In the genomic region with DNA sequence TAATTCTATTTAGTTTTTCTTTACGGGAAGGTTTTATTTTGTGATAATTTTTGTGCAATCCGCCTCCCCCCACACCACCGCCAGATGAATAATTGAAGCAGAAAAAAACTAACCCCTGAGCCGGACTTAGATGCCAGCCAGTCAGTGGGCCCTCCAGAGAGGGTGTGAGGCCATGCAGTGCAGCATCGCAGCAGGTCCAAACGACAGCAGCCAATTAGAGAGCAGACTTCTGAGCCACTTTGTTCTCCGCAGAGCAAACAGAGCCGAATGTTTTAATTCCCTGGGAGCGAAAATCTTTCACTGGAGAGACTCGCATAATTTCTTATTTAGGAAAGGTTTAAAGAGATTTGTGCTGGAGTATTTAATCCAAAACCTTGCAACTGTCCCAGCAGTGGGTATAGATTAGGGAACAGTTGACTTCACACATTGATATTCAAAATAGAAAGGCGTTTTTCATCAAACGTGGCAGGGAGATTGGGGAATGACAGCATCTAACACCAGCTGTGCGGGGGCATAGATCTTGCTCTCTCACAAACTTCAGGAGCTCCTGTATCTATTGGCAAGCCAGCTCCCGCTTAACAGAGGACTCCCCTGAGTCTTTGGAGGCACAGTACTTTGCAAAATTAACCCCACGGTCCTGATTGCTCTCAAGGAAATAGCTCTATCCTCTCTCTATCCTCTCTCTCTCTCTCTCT, we compare ENCODE assay signal across 16 cellular contexts.
DNase-seq lines count a peak whose midpoint lies in the region; ATAC-seq, FAIRE-seq and TF ChIP-seq lines count a peak whose summit lies in the region.
"Had no signal": no experiment of that assay in that cellular context is flagged by ENCODE, and none has a peak within 500 bp of the region (broad histone marks: within the 10 kb centered on the region; RNA-seq: fewer than 3 reads in every experiment).

No MANE protein-coding gene starts in this region.

- H3K9ac ChIP-seq in K562 (ENCODE audit: insufficient read depth in 1 of 2, low read depth in 2 of 2, low read length in 2 of 2) = no peak overlapping the region

- no peaks in the 10 kb centered on the region for H3K9me1 ChIP-seq in K562 (ENCODE audit: control insufficient read depth, insufficient read depth, low read length)

- intact Hi-C loops in K562 (cut with micrococcal nuclease) = no loop called here
- intact Hi-C loops in spleen (cut with DNase I; ENCODE audit: low total_unique reads) = no loop called here
- intact Hi-C loops in sciatic nerve (cut with DNase I) = no loop called here

- no peak overlapping the region for H3K4me3 ChIP-seq in HEK293 (ENCODE audit: low read depth, low read length)
- H3K4me3 ChIP-seq in K562 = no peak overlapping the region
- H3K4me3 ChIP-seq in neuron (ENCODE audit: low read length) = peak overlapping the region; percentile 14
- H3K4me3 ChIP-seq in spleen = no peak overlapping the region
- H3K4me3 ChIP-seq: right atrium auricular region, suprapubic skin had no signal

- H4K20me1 ChIP-seq in K562 (replicated peaks; ENCODE audit: control insufficient read depth, insufficient read depth, low read length) = no peaks in the 10 kb centered on the region

- FAIRE-seq in K562 (lab: Jason Lieb, UNC) = no peak

- TF ChIP-seq CTCF in HEK293 (tag by site-specific recombination; IDR thresholded peaks at IDR 0.05) (no peak), K562 (IDR thresholded peaks at IDR 0.05 in 2 of 3, conservative IDR thresholded peaks at IDR 0.05 in 1 of 3; ENCODE audit: insufficient read depth in 2 of 3, low read depth in 1 of 3, low read length in 3 of 3) (no peak), spleen (IDR thresholded peaks at IDR 0.05 in 8 of 11, conservative IDR thresholded peaks at IDR 0.05 in 3 of 11) (no peak)

- in situ Hi-C loops in K562 (cut with MboI) = no loop called here

- TF ChIP-seq POLR2A in K562 (conservative IDR thresholded peaks at IDR 0.05) (no peak), spleen (IDR thresholded peaks at IDR 0.05) (no peak)

- WGBS in K562 (ENCODE audit: insufficient coverage, low coverage, missing lambda C conversion rate) = 21% methylated on average over 15 of the region's 15 CpGs
- 71 to 81% (median 79%) methylated on average over 15 of the region's 15 CpGs for WGBS in spleen, 5 donors

- POLR2A ChIA-PET in HEK293 (lab: Yijun Ruan, JAX) (interaction anchor here (0.6 to 0.7 kb wide), 2 partner anchors 80 to 110 kb away, joined by 4 to 6 read pairs; no protein-coding TSS in a partner anchor), K562 (lab: Yijun Ruan, JAX) (no interaction called here)

- H3K4me1 ChIP-seq in HEK293 (ENCODE audit: control insufficient read depth, insufficient read depth, low read length) = peaks cover 13% of the 10 kb centered on the region
- H3K4me1 ChIP-seq in K562 (replicated peaks in 1 of 2; ENCODE audit: control insufficient read depth in 2 of 2, insufficient read depth in 2 of 2, low read length in 2 of 2) = no peaks in the 10 kb centered on the region; a peak in 2 of 5 replicates
- peaks cover 13% of the 10 kb centered on the region for H3K4me1 ChIP-seq in neuron (ENCODE audit: insufficient read depth, low read length)
- H3K4me1 ChIP-seq in spleen = peaks cover 0 to 18% (median 0%) of the 10 kb centered on the region in 6 donors

- no peak overlapping the region for H3K4me2 ChIP-seq in K562 (ENCODE audit: insufficient read depth, low read length)

- H3K27ac ChIP-seq in HEK293 (ENCODE audit: extremely low read depth, low read depth, low read length) (peak overlapping the region; percentile 82), K562 (ENCODE audit: extremely low read depth, low read depth, low read length) (no peak overlapping the region), spleen (no peak overlapping the region)
- H3K27ac ChIP-seq: right atrium auricular region, suprapubic skin had no signal

- H3K36me3 ChIP-seq in HEK293 (ENCODE audit: control insufficient read depth in 2 of 2, insufficient read depth in 1 of 2, low read length in 2 of 2) (no peaks in the 10 kb centered on the region), K562 (ENCODE audit: control insufficient read depth, insufficient read depth, low read length) (no peaks in the 10 kb centered on the region), neuron (ENCODE audit: insufficient read depth, low read length) (no peaks in the 10 kb centered on the region), spleen (no peaks in the 10 kb centered on the region)
- H3K36me3 ChIP-seq: right atrium auricular region, suprapubic skin had no signal

- no peak for ATAC-seq in K562
- no peak for ATAC-seq in HG03442 (IDR thresholded peaks at IDR 0.05; ENCODE audit: unreplicated experiment)
- ATAC-seq in sciatic nerve = no peak
- ATAC-seq: activated naive CD4-positive, alpha-beta T cell treated with anti-CD3 and anti-CD28 coated beads, Interleukin-2, amount 50 U/mL, for 72 hours had no signal

- DNase-seq in NCI-H2171 (lab: John Stamatoyannopoulos, UW) (peak; percentile 34), K562 (ENCODE audit: extremely low read depth in 1 of 4, low spot score in 3 of 4) (no peak), spleen (no peak), sciatic nerve (ENCODE audit: low spot score) (no peak)
- DNase-seq in activated CD8-positive, alpha-beta memory T cell treated with anti-CD3 and anti-CD28 coated beads for 24 hours = no peak
- DNase-seq: Calu3; effector CD8-positive, alpha-beta T cell; KBM-7; NK-92 treated with Interleukin-12 subunit alpha and Interleukin-12 subunit beta, amount 100 ng/mL, for 24 hours; stimulated activated CD4-positive, alpha-beta T cell treated with anti-CD3 and anti-CD28 coated beads, Interleukin-2, amount 100 ng/mL, for 24 hours had no signal

- CTCF ChIA-PET in HEK293 (lab: Yijun Ruan, JAX) (interaction anchor here (0.6 kb wide), 2 partner anchors 106 to 123 kb away, joined by 3 to 5 read pairs; no protein-coding TSS in a partner anchor), K562 (lab: Yijun Ruan, JAX; ENCODE audit: low intra/inter-chr PET ratio) (no interaction called here)

- H2AFZ ChIP-seq in K562 (ENCODE audit: low read depth, low read length) (0 out of 2 replicates have a peak overlapping the region, but pooled peaks have one; percentile 4), neuron (ENCODE audit: low read depth, low read length) (peak overlapping the region; percentile 22)

- H3K9me3 ChIP-seq in HEK293 (ENCODE audit: control insufficient read depth, insufficient read depth, low read depth, low read length) (peaks cover 2% of the 10 kb centered on the region; the same call in 1 of the 2 replicates), K562 (replicated peaks; ENCODE audit: control insufficient read depth, insufficient read depth, low read depth, low read length) (no peaks in the 10 kb centered on the region), neuron (ENCODE audit: low read length) (no peaks in the 10 kb centered on the region), spleen (no peaks in the 10 kb centered on the region)
- H3K9me3 ChIP-seq: right atrium auricular region, suprapubic skin had no signal

- no TSS peak for BruUV-seq in K562 (replicated peaks; lab: Mats Ljungman, UMichigan)

- no peaks in the 10 kb centered on the region for H3K79me2 ChIP-seq in K562 (ENCODE audit: control insufficient read depth, insufficient read depth, low read length)

- TF ChIP-seq RAD21 in K562 (CRISPR knock-in tag; conservative IDR thresholded peaks at IDR 0.05 in 1 of 2, IDR thresholded peaks at IDR 0.05 in 1 of 2) = no peak

- no peak for TF ChIP-seq EP300 in K562 (IDR thresholded peaks at IDR 0.05; ENCODE audit: low read length)

- no peaks in the 10 kb centered on the region for H3K27me3 ChIP-seq in K562 (ENCODE audit: control insufficient read depth in 2 of 2, insufficient read depth in 2 of 2, low read length in 2 of 2)
- H3K27me3 ChIP-seq in neuron (ENCODE audit: insufficient read depth, low read length) = no peaks in the 10 kb centered on the region
- no peaks in the 10 kb centered on the region for H3K27me3 ChIP-seq in spleen (replicated peaks in 1 of 7)
- H3K27me3 ChIP-seq: right atrium auricular region, suprapubic skin had no signal

TF ChIP-seq in HEK293, 187 proteins besides CTCF, POLR2A, EP300 and RAD21 (continues in another document):
- no peak for TF ChIP-seq ZXDB (tag by site-specific recombination; IDR thresholded peaks at IDR 0.05)
- peak; percentile 41; the same call in 1 of the 2 replicates for TF ChIP-seq KLF16 (tag by site-specific recombination; IDR thresholded peaks at IDR 0.05)
- TF ChIP-seq ZNF324 (tag by site-specific recombination; IDR thresholded peaks at IDR 0.05) = peak; percentile 57; the same call in 1 of the 2 replicates

TF ChIP-seq in K562, 482 proteins besides CTCF, POLR2A, EP300 and RAD21 (continues in another document):
- TF ChIP-seq, protein P1, sequence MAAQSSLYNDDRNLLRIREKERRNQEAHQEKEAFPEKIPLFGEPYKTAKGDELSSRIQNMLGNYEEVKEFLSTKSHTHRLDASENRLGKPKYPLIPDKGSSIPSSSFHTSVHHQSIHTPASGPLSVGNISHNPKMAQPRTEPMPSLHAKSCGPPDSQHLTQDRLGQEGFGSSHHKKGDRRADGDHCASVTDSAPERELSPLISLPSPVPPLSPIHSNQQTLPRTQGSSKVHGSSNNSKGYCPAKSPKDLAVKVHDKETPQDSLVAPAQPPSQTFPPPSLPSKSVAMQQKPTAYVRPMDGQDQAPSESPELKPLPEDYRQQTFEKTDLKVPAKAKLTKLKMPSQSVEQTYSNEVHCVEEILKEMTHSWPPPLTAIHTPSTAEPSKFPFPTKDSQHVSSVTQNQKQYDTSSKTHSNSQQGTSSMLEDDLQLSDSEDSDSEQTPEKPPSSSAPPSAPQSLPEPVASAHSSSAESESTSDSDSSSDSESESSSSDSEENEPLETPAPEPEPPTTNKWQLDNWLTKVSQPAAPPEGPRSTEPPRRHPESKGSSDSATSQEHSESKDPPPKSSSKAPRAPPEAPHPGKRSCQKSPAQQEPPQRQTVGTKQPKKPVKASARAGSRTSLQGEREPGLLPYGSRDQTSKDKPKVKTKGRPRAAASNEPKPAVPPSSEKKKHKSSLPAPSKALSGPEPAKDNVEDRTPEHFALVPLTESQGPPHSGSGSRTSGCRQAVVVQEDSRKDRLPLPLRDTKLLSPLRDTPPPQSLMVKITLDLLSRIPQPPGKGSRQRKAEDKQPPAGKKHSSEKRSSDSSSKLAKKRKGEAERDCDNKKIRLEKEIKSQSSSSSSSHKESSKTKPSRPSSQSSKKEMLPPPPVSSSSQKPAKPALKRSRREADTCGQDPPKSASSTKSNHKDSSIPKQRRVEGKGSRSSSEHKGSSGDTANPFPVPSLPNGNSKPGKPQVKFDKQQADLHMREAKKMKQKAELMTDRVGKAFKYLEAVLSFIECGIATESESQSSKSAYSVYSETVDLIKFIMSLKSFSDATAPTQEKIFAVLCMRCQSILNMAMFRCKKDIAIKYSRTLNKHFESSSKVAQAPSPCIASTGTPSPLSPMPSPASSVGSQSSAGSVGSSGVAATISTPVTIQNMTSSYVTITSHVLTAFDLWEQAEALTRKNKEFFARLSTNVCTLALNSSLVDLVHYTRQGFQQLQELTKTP (IDR thresholded peaks at IDR 0.05; ENCODE audit: low read depth in 1 of 2, partially characterized antibody in 2 of 2) = no peak

Comparison
In these comparisons a context has a peak if more than half of its experiments do, and no peak if none do; other contexts are left out.
1. Of the 44 proteins assayed by ChIP-seq in both K562 and HEK293: peak only in K562: none; only in HEK293: KLF16, TRIM28, TSHZ1, ZNF324 and ZNF785; in both: none; in neither: 39.